15 cellular contexts compared by ENCODE assay signal in genomic region chr6:125947581-125947980, GRCh38. TPM values are rescaled to one million over a fixed set of nuclear protein-coding genes. Genes with fewer than 3 reads are reported as not detected.
DNase-seq lines count a peak whose midpoint lies in the region; TF ChIP-seq lines count a peak whose summit lies in the region.
"Had no signal": no experiment of that assay in that cellular context is flagged by ENCODE, and none has a peak within 500 bp of the region (broad histone marks: within the 10 kb centered on the region; RNA-seq: fewer than 3 reads in every experiment).

No MANE protein-coding gene starts in this region.

- peaks cover 44% of the 10 kb centered on the region for H3F3A ChIP-seq in smooth muscle cell (ENCODE audit: low read depth)

- H3K4me1 ChIP-seq in adrenal gland (replicated peaks in 1 of 2): peaks cover 29 to 64% of the 10 kb centered on the region in 2 donors
- peaks cover 26% of the 10 kb centered on the region for H3K4me1 ChIP-seq in smooth muscle cell (ENCODE audit: low read depth)

- 77 to 82% (median 78%) methylated on average over 2 of the region's 2 CpGs for WGBS in adrenal gland, 4 donors
- 88% methylated on average over 2 of the region's 2 CpGs for WGBS in smooth muscle cell (ENCODE audit: low lambda C conversion rate)

- H3K36me3 ChIP-seq in adrenal gland (replicated peaks in 1 of 2) (no peaks in the 10 kb centered on the region), smooth muscle cell (ENCODE audit: low read depth) (no peaks in the 10 kb centered on the region)
- H3K36me3 ChIP-seq: ascending aorta had no signal

- H3K9me3 Mint-ChIP-seq in nephron progenitor cell: peaks cover 3% of the 10 kb centered on the region
- H3K9me3 Mint-ChIP-seq: activated CD4-positive, alpha-beta memory T cell treated with anti-CD3 and anti-CD28 coated beads, Interleukin-2, amount 10 ng/mL, durations not matched to agents 7 days and 5 days had no signal

- intact Hi-C loops in adrenal gland (cut with DNase I): no loop called here

- no peak overlapping the region for H2AFZ ChIP-seq in smooth muscle cell (ENCODE audit: low read depth)

- no peak overlapping the region for H3K9ac ChIP-seq in smooth muscle cell (ENCODE audit: low read depth)

- no peaks in the 10 kb centered on the region for H3K4me1 Mint-ChIP-seq in nephron progenitor cell

- H3K4me2 ChIP-seq in smooth muscle cell: peak overlapping the region; percentile 69

- TF ChIP-seq POLR2A in adrenal gland (IDR thresholded peaks at IDR 0.05): no peak

- H3K27me3 ChIP-seq in adrenal gland (no peaks in the 10 kb centered on the region), smooth muscle cell (ENCODE audit: low read depth) (no peaks in the 10 kb centered on the region)
- H3K27me3 ChIP-seq: ascending aorta had no signal

- DNase-seq in DMS53 (lab: John Stamatoyannopoulos, UW) (peak; percentile 3), DMS53 treated with DMSO at 0.1 percent for 48 hours (lab: John Stamatoyannopoulos, UW; ENCODE audit: unreplicated experiment) (no peak), adrenal gland (peak in 6 of 7 donors; percentile 34 to 70 (median 56)), fibroblast of peridontal ligament (ENCODE audit: extremely low read depth) (peak; percentile 66), smooth muscle cell (lab: John Stamatoyannopoulos, UW; ENCODE audit: unreplicated experiment) (no peak), nephron progenitor cell (no peak), NAMALWA (ENCODE audit: low spot score) (no peak)
- DNase-seq in activated CD8-positive, alpha-beta memory T cell treated with anti-CD3 and anti-CD28 coated beads, Interleukin-2, amount 50 U/mL, for 4 hours: no peak
- DNase-seq: activated CD4-positive, alpha-beta memory T cell treated with anti-CD3 and anti-CD28 coated beads, Interleukin-2, amount 10 ng/mL, durations not matched to agents 7 days and 5 days; GOT3; hypothalamus; left ventricle myocardium superior; NCI-H2081 treated with DMSO at 0.1 percent for 48 hours had no signal

- H3K27me3 Mint-ChIP-seq in nephron progenitor cell (ENCODE audit: low read depth, poor library complexity): peaks cover 6% of the 10 kb centered on the region
- H3K27me3 Mint-ChIP-seq: activated CD4-positive, alpha-beta memory T cell treated with anti-CD3 and anti-CD28 coated beads, Interleukin-2, amount 10 ng/mL, durations not matched to agents 7 days and 5 days had no signal

- H3K4me3 Mint-ChIP-seq in nephron progenitor cell: no peak overlapping the region
- H3K4me3 Mint-ChIP-seq: activated CD4-positive, alpha-beta memory T cell treated with anti-CD3 and anti-CD28 coated beads, Interleukin-2, amount 10 ng/mL, durations not matched to agents 7 days and 5 days had no signal

- H3K27ac ChIP-seq in adrenal gland: peak overlapping the region in 2 of 5 donors; percentile 4 to 83
- H3K27ac ChIP-seq in smooth muscle cell (ENCODE audit: low read depth): peak overlapping the region; percentile 94
- H3K27ac ChIP-seq: 22Rv1 had no signal

- no peak overlapping the region for H3K27ac Mint-ChIP-seq in nephron progenitor cell
- H3K27ac Mint-ChIP-seq: activated CD4-positive, alpha-beta memory T cell treated with anti-CD3 and anti-CD28 coated beads, Interleukin-2, amount 10 ng/mL, durations not matched to agents 7 days and 5 days had no signal

- H3K9me3 ChIP-seq in adrenal gland (replicated peaks in 1 of 3): no peaks in the 10 kb centered on the region
- H3K9me3 ChIP-seq in smooth muscle cell (replicated peaks; ENCODE audit: low read depth): no peaks in the 10 kb centered on the region
- H3K9me3 ChIP-seq: ascending aorta had no signal

- no peaks in the 10 kb centered on the region for H4K20me1 ChIP-seq in smooth muscle cell (ENCODE audit: low read depth)

- no peak overlapping the region for H3K4me3 ChIP-seq in adrenal gland
- H3K4me3 ChIP-seq in smooth muscle cell: no peak overlapping the region
- H3K4me3 ChIP-seq: ascending aorta had no signal

- no peaks in the 10 kb centered on the region for H3K79me2 ChIP-seq in smooth muscle cell (ENCODE audit: low read depth)

- TF ChIP-seq CTCF in adrenal gland (IDR thresholded peaks at IDR 0.05) (no peak), smooth muscle cell (IDR thresholded peaks at IDR 0.05; ENCODE audit: borderline replicate concordance, insufficient read depth, poor library complexity, severe bottlenecking) (no peak), nephron progenitor cell (IDR thresholded peaks at IDR 0.05) (no peak)

- H3K36me3 Mint-ChIP-seq in nephron progenitor cell (ENCODE audit: low read depth): no peaks in the 10 kb centered on the region

RNA-seq across cellular contexts. Expression of gene HINT3, which starts 9.0 kb away (rescaled TPM):
- total RNA-seq in adrenal gland (10 to 100 TPM; 23.4 to 39.3 (median 30.9) TPM), smooth muscle cell (13.1 and 21.2 TPM in 2 replicates)
- polyA plus RNA-seq in adrenal gland (10 to 100 TPM in 1 of 3 donors, 1 to 10 TPM in 2; 4.7 to 40.6 (median 7.7) TPM), smooth muscle cell (6.8 and 10.0 TPM in 2 replicates)

RNA-seq across cellular contexts. Expression of gene TRMT11, which starts 38.8 kb away (rescaled TPM):
- total RNA-seq in adrenal gland: 10 to 100 TPM; 10.9 to 24.0 (median 17.9) TPM
- 10 to 100 TPM in 2 of 3 donors, 1 to 10 TPM in 1; 9.7 to 21.3 (median 12.5) TPM for polyA plus RNA-seq in adrenal gland
- total RNA-seq in smooth muscle cell: 21.6 and 26.2 TPM in 2 replicates
- 12.8 and 17.4 TPM in 2 replicates for polyA plus RNA-seq in smooth muscle cell

Comparison
In these comparisons a context has a peak if more than half of its experiments do, and no peak if none do; other contexts are left out.
1. DNase-seq: peak in DMS53 (single experiment), adrenal gland (6 of 7) and fibroblast of peridontal ligament (single experiment); none in DMS53 treated with DMSO at 0.1 percent for 48 hours (single experiment), smooth muscle cell (single experiment), nephron progenitor cell (single experiment), activated CD8-positive, alpha-beta memory T cell treated with anti-CD3 and anti-CD28 coated beads, Interleukin-2, amount 50 U/mL, for 4 hours (single experiment) and NAMALWA (single experiment).